1 cellular context compared by ENCODE assay signal in the genomic region with DNA sequence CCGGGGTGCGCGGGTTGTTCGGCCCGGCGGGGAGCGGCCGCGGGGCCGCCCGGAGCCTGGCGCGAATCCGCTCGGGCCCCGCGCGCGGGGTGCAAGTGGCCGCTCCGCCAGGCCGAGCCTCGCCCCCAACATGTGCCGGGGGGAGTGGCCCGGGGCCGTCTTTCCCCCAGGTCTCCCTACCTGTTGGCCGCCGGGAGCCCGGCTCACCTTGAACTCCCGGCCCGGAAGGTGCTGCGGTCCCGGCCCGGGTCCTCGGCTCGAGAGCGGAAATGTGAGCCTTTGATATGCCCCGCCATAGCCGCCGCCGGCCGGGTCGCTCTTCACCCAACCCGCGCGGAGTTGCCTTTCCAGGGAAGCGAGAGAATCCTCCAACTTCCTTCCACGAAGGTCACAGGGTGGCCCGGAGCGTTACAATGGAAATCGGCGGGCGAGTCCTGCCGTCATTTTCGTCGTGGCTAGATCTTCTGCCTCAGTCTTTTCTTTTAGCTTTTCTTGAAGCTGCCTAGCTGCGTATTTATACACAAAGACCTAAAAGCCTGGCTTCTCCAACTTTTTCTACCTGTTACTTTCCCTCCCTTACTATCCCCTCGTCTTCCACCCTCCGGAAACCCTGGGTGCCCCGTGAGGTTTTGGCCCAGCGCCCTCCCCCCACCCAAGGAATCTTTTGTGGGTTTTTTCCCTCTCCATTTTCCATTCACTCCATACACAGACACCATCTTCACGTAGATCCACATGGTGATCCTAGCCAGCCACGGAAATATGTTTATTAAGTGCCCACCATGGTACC.
TF ChIP-seq lines count a peak whose summit lies in the region.

No MANE protein-coding gene starts in this region.

TF ChIP-seq in HEK293, 187 proteins besides CTCF, POLR2A, EP300 and RAD21 (continued from another document):
- TF ChIP-seq PRDM10 (tag by site-specific recombination; IDR thresholded peaks at IDR 0.05) (peak; percentile 89), ZNF221 (tag by site-specific recombination; IDR thresholded peaks at IDR 0.05; ENCODE audit: borderline replicate concordance) (no peak), ZNF18 (tag by site-specific recombination; IDR thresholded peaks at IDR 0.05) (no peak), ZBTB8A (tag by site-specific recombination; IDR thresholded peaks at IDR 0.05) (peak; percentile 23; the same call in 1 of the 2 replicates), ZBTB17 (tag by site-specific recombination; IDR thresholded peaks at IDR 0.05) (peak; percentile 45; the same call in 1 of the 2 replicates), SCRT2 (tag by site-specific recombination; IDR thresholded peaks at IDR 0.05) (peak; percentile 80), ZFP37 (tag by site-specific recombination; IDR thresholded peaks at IDR 0.05) (0 out of 2 replicates have a peak, but pooled peaks have one; percentile 33), ZNF677 (tag by site-specific recombination; IDR thresholded peaks at IDR 0.05) (0 out of 2 replicates have a peak, but pooled peaks have one; percentile 13)
